Comparison of ENCODE assay signal across 2 cellular contexts in the genomic region with DNA sequence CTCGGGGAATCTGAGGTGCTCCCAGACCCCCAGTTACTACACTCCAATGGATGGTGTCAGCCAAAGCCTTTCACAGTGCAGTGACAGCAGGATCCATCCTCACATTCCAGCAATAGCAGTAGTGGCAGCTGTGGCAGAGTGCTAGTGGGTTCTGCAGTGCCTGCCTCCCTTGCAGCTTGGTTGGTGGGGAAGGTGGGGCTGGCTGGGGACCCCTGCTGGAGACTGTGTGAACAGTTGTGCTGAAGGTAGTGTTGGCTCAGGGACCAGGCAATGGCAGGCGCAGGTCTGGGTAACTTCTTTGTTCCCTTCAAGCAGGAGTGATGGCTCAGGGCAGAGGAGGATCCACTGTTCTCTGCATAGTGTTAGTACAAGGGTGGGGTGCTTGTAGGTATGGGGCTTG.
TF ChIP-seq lines count a peak whose summit lies in the region.

No MANE protein-coding gene starts in this region.

TF ChIP-seq in HCT116, 20 proteins besides CTCF, POLR2A, EP300 and RAD21:
- TF ChIP-seq, protein P1, sequence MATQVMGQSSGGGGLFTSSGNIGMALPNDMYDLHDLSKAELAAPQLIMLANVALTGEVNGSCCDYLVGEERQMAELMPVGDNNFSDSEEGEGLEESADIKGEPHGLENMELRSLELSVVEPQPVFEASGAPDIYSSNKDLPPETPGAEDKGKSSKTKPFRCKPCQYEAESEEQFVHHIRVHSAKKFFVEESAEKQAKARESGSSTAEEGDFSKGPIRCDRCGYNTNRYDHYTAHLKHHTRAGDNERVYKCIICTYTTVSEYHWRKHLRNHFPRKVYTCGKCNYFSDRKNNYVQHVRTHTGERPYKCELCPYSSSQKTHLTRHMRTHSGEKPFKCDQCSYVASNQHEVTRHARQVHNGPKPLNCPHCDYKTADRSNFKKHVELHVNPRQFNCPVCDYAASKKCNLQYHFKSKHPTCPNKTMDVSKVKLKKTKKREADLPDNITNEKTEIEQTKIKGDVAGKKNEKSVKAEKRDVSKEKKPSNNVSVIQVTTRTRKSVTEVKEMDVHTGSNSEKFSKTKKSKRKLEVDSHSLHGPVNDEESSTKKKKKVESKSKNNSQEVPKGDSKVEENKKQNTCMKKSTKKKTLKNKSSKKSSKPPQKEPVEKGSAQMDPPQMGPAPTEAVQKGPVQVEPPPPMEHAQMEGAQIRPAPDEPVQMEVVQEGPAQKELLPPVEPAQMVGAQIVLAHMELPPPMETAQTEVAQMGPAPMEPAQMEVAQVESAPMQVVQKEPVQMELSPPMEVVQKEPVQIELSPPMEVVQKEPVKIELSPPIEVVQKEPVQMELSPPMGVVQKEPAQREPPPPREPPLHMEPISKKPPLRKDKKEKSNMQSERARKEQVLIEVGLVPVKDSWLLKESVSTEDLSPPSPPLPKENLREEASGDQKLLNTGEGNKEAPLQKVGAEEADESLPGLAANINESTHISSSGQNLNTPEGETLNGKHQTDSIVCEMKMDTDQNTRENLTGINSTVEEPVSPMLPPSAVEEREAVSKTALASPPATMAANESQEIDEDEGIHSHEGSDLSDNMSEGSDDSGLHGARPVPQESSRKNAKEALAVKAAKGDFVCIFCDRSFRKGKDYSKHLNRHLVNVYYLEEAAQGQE (IDR thresholded peaks at IDR 0.05; ENCODE audit: low read depth): no peak
- TF ChIP-seq SIN3A (IDR thresholded peaks at IDR 0.05; ENCODE audit: low read depth) (no peak), CBX3 (IDR thresholded peaks at IDR 0.05; ENCODE audit: low read depth) (no peak), JUND (IDR thresholded peaks at IDR 0.05) (no peak), POLR2AphosphoS5 (IDR thresholded peaks at IDR 0.05; ENCODE audit: low read depth, low read length) (no peak), FOSL1 (IDR thresholded peaks at IDR 0.05; ENCODE audit: low read depth) (no peak), SRF (IDR thresholded peaks at IDR 0.05; ENCODE audit: low read depth) (no peak), EZH2phosphoT487 (IDR thresholded peaks at IDR 0.05; ENCODE audit: borderline replicate concordance) (no peak), SP1 (IDR thresholded peaks at IDR 0.05; ENCODE audit: low read depth) (no peak), EGR1 (IDR thresholded peaks at IDR 0.05; ENCODE audit: low read depth) (no peak), ELF1 (IDR thresholded peaks at IDR 0.05; ENCODE audit: borderline replicate concordance, low read depth) (no peak), EZH2 (IDR thresholded peaks at IDR 0.05) (no peak)
- TF ChIP-seq, protein P2, sequence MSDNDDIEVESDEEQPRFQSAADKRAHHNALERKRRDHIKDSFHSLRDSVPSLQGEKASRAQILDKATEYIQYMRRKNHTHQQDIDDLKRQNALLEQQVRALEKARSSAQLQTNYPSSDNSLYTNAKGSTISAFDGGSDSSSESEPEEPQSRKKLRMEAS (IDR thresholded peaks at IDR 0.05): no peak

TF ChIP-seq in GM12878, 131 proteins besides CTCF, POLR2A, EP300 and RAD21 (continued from another document):
- TF ChIP-seq, protein P3, sequence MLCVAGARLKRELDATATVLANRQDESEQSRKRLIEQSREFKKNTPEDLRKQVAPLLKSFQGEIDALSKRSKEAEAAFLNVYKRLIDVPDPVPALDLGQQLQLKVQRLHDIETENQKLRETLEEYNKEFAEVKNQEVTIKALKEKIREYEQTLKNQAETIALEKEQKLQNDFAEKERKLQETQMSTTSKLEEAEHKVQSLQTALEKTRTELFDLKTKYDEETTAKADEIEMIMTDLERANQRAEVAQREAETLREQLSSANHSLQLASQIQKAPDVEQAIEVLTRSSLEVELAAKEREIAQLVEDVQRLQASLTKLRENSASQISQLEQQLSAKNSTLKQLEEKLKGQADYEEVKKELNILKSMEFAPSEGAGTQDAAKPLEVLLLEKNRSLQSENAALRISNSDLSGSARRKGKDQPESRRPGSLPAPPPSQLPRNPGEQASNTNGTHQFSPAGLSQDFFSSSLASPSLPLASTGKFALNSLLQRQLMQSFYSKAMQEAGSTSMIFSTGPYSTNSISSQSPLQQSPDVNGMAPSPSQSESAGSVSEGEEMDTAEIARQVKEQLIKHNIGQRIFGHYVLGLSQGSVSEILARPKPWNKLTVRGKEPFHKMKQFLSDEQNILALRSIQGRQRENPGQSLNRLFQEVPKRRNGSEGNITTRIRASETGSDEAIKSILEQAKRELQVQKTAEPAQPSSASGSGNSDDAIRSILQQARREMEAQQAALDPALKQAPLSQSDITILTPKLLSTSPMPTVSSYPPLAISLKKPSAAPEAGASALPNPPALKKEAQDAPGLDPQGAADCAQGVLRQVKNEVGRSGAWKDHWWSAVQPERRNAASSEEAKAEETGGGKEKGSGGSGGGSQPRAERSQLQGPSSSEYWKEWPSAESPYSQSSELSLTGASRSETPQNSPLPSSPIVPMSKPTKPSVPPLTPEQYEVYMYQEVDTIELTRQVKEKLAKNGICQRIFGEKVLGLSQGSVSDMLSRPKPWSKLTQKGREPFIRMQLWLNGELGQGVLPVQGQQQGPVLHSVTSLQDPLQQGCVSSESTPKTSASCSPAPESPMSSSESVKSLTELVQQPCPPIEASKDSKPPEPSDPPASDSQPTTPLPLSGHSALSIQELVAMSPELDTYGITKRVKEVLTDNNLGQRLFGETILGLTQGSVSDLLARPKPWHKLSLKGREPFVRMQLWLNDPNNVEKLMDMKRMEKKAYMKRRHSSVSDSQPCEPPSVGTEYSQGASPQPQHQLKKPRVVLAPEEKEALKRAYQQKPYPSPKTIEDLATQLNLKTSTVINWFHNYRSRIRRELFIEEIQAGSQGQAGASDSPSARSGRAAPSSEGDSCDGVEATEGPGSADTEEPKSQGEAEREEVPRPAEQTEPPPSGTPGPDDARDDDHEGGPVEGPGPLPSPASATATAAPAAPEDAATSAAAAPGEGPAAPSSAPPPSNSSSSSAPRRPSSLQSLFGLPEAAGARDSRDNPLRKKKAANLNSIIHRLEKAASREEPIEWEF (IDR thresholded peaks at IDR 0.05; ENCODE audit: insufficient replicate concordance, low read depth, low read length): no peak
- TF ChIP-seq EED (IDR thresholded peaks at IDR 0.05; ENCODE audit: low read depth) (no peak), MTA2 (IDR thresholded peaks at IDR 0.05; ENCODE audit: low read depth) (no peak), CHD2 (IDR thresholded peaks at IDR 0.05; ENCODE audit: borderline replicate concordance, low read depth, low read length) (no peak), SREBF2 (IDR thresholded peaks at IDR 0.05; ENCODE audit: low read length) (no peak)
- TF ChIP-seq, protein P1 (IDR thresholded peaks at IDR 0.05; ENCODE audit: low read depth, low read length): no peak
